Comparison of ENCODE assay signal across 8 cellular contexts in genomic region chr20:47318596-47319516, GRCh38. TPM values are rescaled to one million over a fixed set of nuclear protein-coding genes. Genes with fewer than 3 reads are reported as not detected.
A peak's percentile ranks its signal among the peaks of the same experiment; 100 is the strongest.
DNase-seq lines count a peak whose midpoint lies in the region; ATAC-seq and TF ChIP-seq lines count a peak whose summit lies in the region.

No MANE protein-coding gene starts in this region.

- peak overlapping the region; percentile 91 for H3K27ac Mint-ChIP-seq in activated CD8-positive, alpha-beta T cell treated with anti-CD3 and anti-CD28 coated beads, Interleukin-2, amount 10 ng/mL, durations not matched to agents 7 days and 5 days

- H3K4me1 ChIP-seq in HUES6 (ENCODE audit: control insufficient read depth, insufficient read depth, low read length) (peaks cover 88% of the 10 kb centered on the region), muscle layer of colon (ENCODE audit: insufficient read depth, low read length) (peaks cover 64% of the 10 kb centered on the region), upper lobe of right lung (peaks cover 91% of the 10 kb centered on the region)

- H3K36me3 ChIP-seq in HUES6 (ENCODE audit: control insufficient read depth, insufficient read depth, low read length) (no peaks in the 10 kb centered on the region), muscle layer of colon (ENCODE audit: insufficient read depth, low read length) (no peaks in the 10 kb centered on the region), upper lobe of right lung (no peaks in the 10 kb centered on the region)

- H3K27ac ChIP-seq in HUES6 (ENCODE audit: low read depth, low read length), result peak overlapping the region; percentile 99
- peak overlapping the region; percentile 99 for H3K27ac ChIP-seq in muscle layer of colon (ENCODE audit: low read depth, low read length)
- peak overlapping the region; percentile 99 for H3K27ac ChIP-seq in upper lobe of right lung

- H3K36me3 Mint-ChIP-seq in activated CD8-positive, alpha-beta T cell treated with anti-CD3 and anti-CD28 coated beads, Interleukin-2, amount 10 ng/mL, durations not matched to agents 7 days and 5 days (ENCODE audit: low read depth), result peaks cover 20% of the 10 kb centered on the region

- intact Hi-C loops in upper lobe of right lung (cut with DNase I), result loop anchor here (5.0 kb wide), 1 partner anchor 38 kb away; the partner anchor contains the start of gene ZMYND8

- H3K9me3 ChIP-seq in HUES6 (ENCODE audit: control insufficient read depth, insufficient read depth, low read depth, low read length) (no peaks in the 10 kb centered on the region), muscle layer of colon (ENCODE audit: low read length) (no peaks in the 10 kb centered on the region), upper lobe of right lung (no peaks in the 10 kb centered on the region)

- CTCF ChIA-PET in activated CD8-positive, alpha-beta T cell treated with anti-CD3 and anti-CD28 coated beads, Interleukin-2, amount 10 ng/mL, durations not matched to agents 7 days and 5 days (lab: Charles Lee), result interaction anchor here (1.1 to 1.5 kb wide), 5 partner anchors 20 to 113 kb away, joined by 3 to 5 read pairs (median 3); no protein-coding TSS in a partner anchor

- H3K4me3 ChIP-seq in AG10803 (ENCODE audit: low read length) (peak overlapping the region; percentile 43), HUES6 (ENCODE audit: low read depth, low read length) (peak overlapping the region; percentile 56), fibroblast of mammary gland (ENCODE audit: control insufficient read depth, low read depth, low read length) (peak overlapping the region; percentile 37), muscle layer of colon (ENCODE audit: low read depth in 1 of 2, low read length in 2 of 2) (peak overlapping the region in 1 of 2 donors; percentile 25), upper lobe of right lung (peak overlapping the region; percentile 42)

- H3K9ac ChIP-seq in HUES6 (ENCODE audit: low read length), result peak overlapping the region; percentile 98
- peak overlapping the region; percentile 80 for H3K9ac ChIP-seq in muscle layer of colon (ENCODE audit: low read length)

- no peaks in the 10 kb centered on the region for H3K27me3 Mint-ChIP-seq in activated CD8-positive, alpha-beta T cell treated with anti-CD3 and anti-CD28 coated beads, Interleukin-2, amount 10 ng/mL, durations not matched to agents 7 days and 5 days (ENCODE audit: low read depth)

- peak; percentile 21 for ATAC-seq in activated CD8-positive, alpha-beta T cell treated with anti-CD3 and anti-CD28 coated beads, Interleukin-2, amount 10 ng/mL, durations not matched to agents 7 days and 5 days
- ATAC-seq in upper lobe of right lung (peak; percentile 82), HG03521 (IDR thresholded peaks at IDR 0.05; ENCODE audit: unreplicated experiment) (no peak), HG03457 (IDR thresholded peaks at IDR 0.05; ENCODE audit: unreplicated experiment) (no peak)

- H3K4me1 Mint-ChIP-seq in activated CD8-positive, alpha-beta T cell treated with anti-CD3 and anti-CD28 coated beads, Interleukin-2, amount 10 ng/mL, durations not matched to agents 7 days and 5 days (ENCODE audit: low read depth), result peaks cover 60% of the 10 kb centered on the region

- POLR2A ChIA-PET in activated CD8-positive, alpha-beta T cell treated with anti-CD3 and anti-CD28 coated beads, Interleukin-2, amount 10 ng/mL, durations not matched to agents 7 days and 5 days (lab: Charles Lee), result interaction anchor here (1.0 to 1.6 kb wide), 2 partner anchors 38 to 182 kb away, joined by 3 to 9 read pairs; partner anchors contain the start of genes NCOA3 and ZMYND8

- no peak for TF ChIP-seq CTCF in AG10803 (conservative IDR thresholded peaks at IDR 0.05; ENCODE audit: low read length)
- no peak for TF ChIP-seq CTCF in fibroblast of mammary gland (conservative IDR thresholded peaks at IDR 0.05; ENCODE audit: control insufficient read depth, insufficient read depth, low read depth, low read length)
- no peak for TF ChIP-seq CTCF in upper lobe of right lung (IDR thresholded peaks at IDR 0.05)

- H3K4me3 Mint-ChIP-seq in activated CD8-positive, alpha-beta T cell treated with anti-CD3 and anti-CD28 coated beads, Interleukin-2, amount 10 ng/mL, durations not matched to agents 7 days and 5 days, result peak overlapping the region; percentile 49

- no peaks in the 10 kb centered on the region for H3K9me3 Mint-ChIP-seq in activated CD8-positive, alpha-beta T cell treated with anti-CD3 and anti-CD28 coated beads, Interleukin-2, amount 10 ng/mL, durations not matched to agents 7 days and 5 days (ENCODE audit: insufficient read depth)

- peak; percentile 77 for DNase-seq in AG10803 (ENCODE audit: low read depth)
- peak; percentile 29 for DNase-seq in activated CD8-positive, alpha-beta T cell treated with anti-CD3 and anti-CD28 coated beads, Interleukin-2, amount 10 ng/mL, durations not matched to agents 7 days and 5 days
- peak; percentile 80 for DNase-seq in fibroblast of mammary gland (ENCODE audit: low read depth)
- DNase-seq in upper lobe of right lung, result peak; percentile 93

- H3K27me3 ChIP-seq in HUES6 (ENCODE audit: control insufficient read depth, insufficient read depth, low read length), result no peaks in the 10 kb centered on the region
- H3K27me3 ChIP-seq in muscle layer of colon (ENCODE audit: control insufficient read depth in 1 of 2, insufficient read depth in 2 of 2, low read length in 2 of 2), result no peaks in the 10 kb centered on the region
- H3K27me3 ChIP-seq in upper lobe of right lung, result no peaks in the 10 kb centered on the region

RNA-seq across cellular contexts. Expression of gene ZMYND8, which starts 37.6 kb away (rescaled TPM):
- total RNA-seq in activated CD8-positive, alpha-beta T cell treated with anti-CD3 and anti-CD28 coated beads, Interleukin-2, amount 10 ng/mL, durations not matched to agents 7 days and 5 days, result 10 to 100 TPM; 44.3 to 44.7 TPM
- 45.7 TPM for total RNA-seq in upper lobe of right lung

Comparison
In these comparisons a context has a peak if more than half of its experiments do, and no peak if none do; other contexts are left out.
1. DNase-seq: peak in every context shown above with its lines; median percentile 93 in upper lobe of right lung; 80 in fibroblast of mammary gland; 77 in AG10803; 29 in activated CD8-positive, alpha-beta T cell treated with anti-CD3 and anti-CD28 coated beads, Interleukin-2, amount 10 ng/mL, durations not matched to agents 7 days and 5 days.
2. ATAC-seq: peak in activated CD8-positive, alpha-beta T cell treated with anti-CD3 and anti-CD28 coated beads, Interleukin-2, amount 10 ng/mL, durations not matched to agents 7 days and 5 days (single experiment) and upper lobe of right lung (single experiment); none in HG03521 (single experiment) and HG03457 (single experiment).
3. Peak in every context shown above with its lines, with median percentiles within 50 percentile points of each other: H3K27ac ChIP-seq.